Comparison of ENCODE assay signal across 9 cellular contexts in genomic region chr12:1662761-1663439, GRCh38. TPM values are rescaled to one million over a fixed set of nuclear protein-coding genes. Genes with fewer than 3 reads are reported as not detected.
DNase-seq lines count a peak whose midpoint lies in the region; ATAC-seq and TF ChIP-seq lines count a peak whose summit lies in the region.
"Had no signal": no experiment of that assay in that cellular context is flagged by ENCODE, and none has a peak within 500 bp of the region (broad histone marks: within the 10 kb centered on the region; RNA-seq: fewer than 3 reads in every experiment).

No MANE protein-coding gene starts in this region.

- H4K20me1 ChIP-seq in DOHH2 (ENCODE audit: control insufficient read depth, insufficient read depth, low read depth, low read length), result no peaks in the 10 kb centered on the region
- H4K20me1 ChIP-seq in SU-DHL-6 (ENCODE audit: low read depth, low read length), result no peaks in the 10 kb centered on the region

- no peaks in the 10 kb centered on the region for H3K27me3 Mint-ChIP-seq in central memory CD8-positive, alpha-beta T cell

- peaks cover 2% of the 10 kb centered on the region; the same call in 1 of the 2 replicates for H3K27me3 ChIP-seq in DOHH2 (ENCODE audit: control insufficient read depth, low read length)
- no peaks in the 10 kb centered on the region for H3K27me3 ChIP-seq in SU-DHL-6 (ENCODE audit: low read length)
- H3K27me3 ChIP-seq in lower lobe of right lung (ENCODE audit: low read depth), result no peaks in the 10 kb centered on the region
- no peaks in the 10 kb centered on the region for H3K27me3 ChIP-seq in vagina

- H3K4me3 ChIP-seq in DOHH2 (ENCODE audit: low read length) (no peak overlapping the region), SU-DHL-6 (ENCODE audit: insufficient read depth, low read length, poor library complexity, severe bottlenecking) (peak overlapping the region; percentile 62), lower lobe of right lung (peak overlapping the region; percentile 19), vagina (peak overlapping the region; percentile 29 to 32)

- H3K4me1 Mint-ChIP-seq in central memory CD8-positive, alpha-beta T cell, result peaks cover 38% of the 10 kb centered on the region

- ATAC-seq in central memory CD8-positive, alpha-beta T cell (replicated peaks; ENCODE audit: extremely low read depth, poor library complexity, severe bottlenecking), result no peak
- ATAC-seq in lower lobe of right lung, result peak; percentile 39
- no peak for ATAC-seq in GM21390 (IDR thresholded peaks at IDR 0.05; ENCODE audit: unreplicated experiment)
- ATAC-seq in HG03196 (IDR thresholded peaks at IDR 0.05; ENCODE audit: unreplicated experiment), result no peak

- H3K27ac ChIP-seq in DOHH2 (ENCODE audit: low read depth, low read length), result no peak overlapping the region
- peak overlapping the region; percentile 60 for H3K27ac ChIP-seq in SU-DHL-6 (ENCODE audit: low read depth, low read length)
- peak overlapping the region; percentile 76 for H3K27ac ChIP-seq in lower lobe of right lung
- H3K27ac ChIP-seq in vagina, result peak overlapping the region; percentile 78

- no peaks in the 10 kb centered on the region for H3K36me3 ChIP-seq in DOHH2 (ENCODE audit: control insufficient read depth, low read length)
- no peaks in the 10 kb centered on the region for H3K36me3 ChIP-seq in SU-DHL-6 (ENCODE audit: low read length)
- no peaks in the 10 kb centered on the region for H3K36me3 ChIP-seq in lower lobe of right lung
- no peaks in the 10 kb centered on the region for H3K36me3 ChIP-seq in vagina

- peak overlapping the region; percentile 73 for H3K4me3 Mint-ChIP-seq in central memory CD8-positive, alpha-beta T cell

- no peak for TF ChIP-seq POLR2A in vagina (IDR thresholded peaks at IDR 0.05)

- H3K9me3 ChIP-seq in DOHH2 (ENCODE audit: control insufficient read depth, insufficient read depth, low read length) (no peaks in the 10 kb centered on the region), SU-DHL-6 (ENCODE audit: insufficient read depth, low read length) (no peaks in the 10 kb centered on the region), lower lobe of right lung (no peaks in the 10 kb centered on the region), vagina (no peaks in the 10 kb centered on the region)

- H3K79me2 ChIP-seq in DOHH2 (ENCODE audit: control insufficient read depth, low read length) (no peaks in the 10 kb centered on the region), SU-DHL-6 (ENCODE audit: insufficient read depth, low read length) (no peaks in the 10 kb centered on the region)

- H3K36me3 Mint-ChIP-seq in central memory CD8-positive, alpha-beta T cell (ENCODE audit: insufficient read depth), result peaks cover 11% of the 10 kb centered on the region

- H3K9ac ChIP-seq in SU-DHL-6 (ENCODE audit: low read length), result peak overlapping the region; percentile 67

- peaks cover 10% of the 10 kb centered on the region for H3F3A ChIP-seq in DOHH2 (ENCODE audit: control insufficient read depth, insufficient read depth)
- H3F3A ChIP-seq in SU-DHL-6 (ENCODE audit: insufficient read depth), result peaks cover 32% of the 10 kb centered on the region

- H2AFZ ChIP-seq in SU-DHL-6 (ENCODE audit: low read depth, low read length, severe bottlenecking), result peak overlapping the region; percentile 88

- TF ChIP-seq CTCF in DOHH2 (IDR thresholded peaks at IDR 0.05; ENCODE audit: low read depth, low read length, poor library complexity, severe bottlenecking) (peak; percentile 57), SU-DHL-6 (IDR thresholded peaks at IDR 0.05; ENCODE audit: insufficient read depth, low read length, poor library complexity, severe bottlenecking) (peak; percentile 55), lower lobe of right lung (IDR thresholded peaks at IDR 0.05) (peak; percentile 33), vagina (IDR thresholded peaks at IDR 0.05) (no peak)

- peaks cover 13% of the 10 kb centered on the region for H3K4me1 ChIP-seq in DOHH2 (ENCODE audit: control insufficient read depth, low read length)
- peaks cover 53% of the 10 kb centered on the region for H3K4me1 ChIP-seq in lower lobe of right lung
- H3K4me1 ChIP-seq in vagina, result peaks cover 16% of the 10 kb centered on the region

- intact Hi-C loops in lower lobe of right lung (cut with DNase I), result no loop called here
- intact Hi-C loops in vagina (cut with DNase I), result loop anchor here (10.0 kb wide), 1 partner anchor 272 kb away; no protein-coding TSS in a partner anchor

- peak overlapping the region; percentile 74 for H3K27ac Mint-ChIP-seq in central memory CD8-positive, alpha-beta T cell (ENCODE audit: low read depth)

- no peak for DNase-seq in central memory CD8-positive, alpha-beta T cell (ENCODE audit: low spot score in 2 of 2)
- DNase-seq in lower lobe of right lung (peak; percentile 80), vagina (ENCODE audit: extremely low spot score in 2 of 2) (no peak), anterior cingulate cortex (lab: John Stamatoyannopoulos, UW) (no peak)

- H3K4me2 ChIP-seq in DOHH2 (ENCODE audit: low read length) (0 out of 2 replicates have a peak overlapping the region, but pooled peaks have one; percentile 16), SU-DHL-6 (ENCODE audit: low read depth, low read length, poor library complexity, severe bottlenecking) (peak overlapping the region; percentile 62)

- no peaks in the 10 kb centered on the region for H3K9me3 Mint-ChIP-seq in central memory CD8-positive, alpha-beta T cell

- H3K9me2 ChIP-seq in DOHH2 (replicated peaks; ENCODE audit: control insufficient read depth, low read length) (no peaks in the 10 kb centered on the region), SU-DHL-6 (replicated peaks; ENCODE audit: insufficient read depth, low read length) (no peaks in the 10 kb centered on the region)

RNA-seq across cellular contexts. Expression of gene ADIPOR2, which starts 28.0 kb away (rescaled TPM):
- total RNA-seq in lower lobe of right lung (83.8 TPM), vagina (54.0 TPM)

RNA-seq across cellular contexts. Expression of gene WNT5B, which starts 33.9 kb away (rescaled TPM):
- total RNA-seq in lower lobe of right lung, result 6.1 TPM
- 7.6 TPM for total RNA-seq in vagina
- total RNA-seq: mononuclear cell had no signal

Comparison
In these comparisons a context has a peak if more than half of its experiments do, and no peak if none do; other contexts are left out.
1. CTCF ChIP-seq: peak in DOHH2 (single experiment), SU-DHL-6 (single experiment) and lower lobe of right lung (single experiment); none in vagina (0 of 3).
2. ATAC-seq: peak in lower lobe of right lung (2 of 2); none in central memory CD8-positive, alpha-beta T cell (single experiment), GM21390 (single experiment) and HG03196 (single experiment).